Comparison of ENCODE assay signal across 1 cellular context in the genomic region with DNA sequence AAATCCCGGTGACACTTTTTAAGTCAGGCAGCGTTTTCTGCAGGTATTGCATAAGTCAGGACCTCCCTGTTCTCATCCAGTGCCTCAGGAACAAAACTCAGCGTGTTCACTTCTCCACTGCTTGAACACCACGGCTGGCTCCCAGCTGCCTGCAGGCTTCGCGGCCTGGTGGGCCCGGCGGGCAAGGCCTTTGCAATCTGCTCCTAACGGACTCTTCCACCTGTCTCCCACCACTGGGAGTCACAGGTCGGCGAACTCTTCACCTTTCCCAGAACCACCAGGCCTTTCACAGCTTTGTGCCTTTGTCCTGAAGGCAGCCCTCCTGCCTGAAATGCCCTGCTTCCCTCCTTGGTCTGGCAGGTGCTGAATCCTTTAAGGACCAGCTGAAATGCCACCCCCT.
TF ChIP-seq lines count a peak whose summit lies in the region.

No MANE protein-coding gene starts in this region.

TF ChIP-seq in HepG2, 621 proteins besides CTCF, POLR2A, EP300 and RAD21:
- TF ChIP-seq ZNF709 (CRISPR knock-in tag; IDR thresholded peaks at IDR 0.05) = no peak
- TF ChIP-seq ZNF839 (CRISPR knock-in tag; IDR thresholded peaks at IDR 0.05; ENCODE audit: borderline replicate concordance) = no peak
- no peak for TF ChIP-seq NAIF1 (CRISPR knock-in tag; IDR thresholded peaks at IDR 0.05; ENCODE audit: borderline replicate concordance)
- no peak for TF ChIP-seq KAT7 (CRISPR knock-in tag; IDR thresholded peaks at IDR 0.05; ENCODE audit: borderline replicate concordance)
- TF ChIP-seq REST (IDR thresholded peaks at IDR 0.05; ENCODE audit: borderline replicate concordance in 1 of 2, low read depth in 1 of 2, low read length in 2 of 2) = no peak
- no peak for TF ChIP-seq ZFY (CRISPR knock-in tag; IDR thresholded peaks at IDR 0.05)
